22 cellular contexts compared by ENCODE assay signal in the genomic region with DNA sequence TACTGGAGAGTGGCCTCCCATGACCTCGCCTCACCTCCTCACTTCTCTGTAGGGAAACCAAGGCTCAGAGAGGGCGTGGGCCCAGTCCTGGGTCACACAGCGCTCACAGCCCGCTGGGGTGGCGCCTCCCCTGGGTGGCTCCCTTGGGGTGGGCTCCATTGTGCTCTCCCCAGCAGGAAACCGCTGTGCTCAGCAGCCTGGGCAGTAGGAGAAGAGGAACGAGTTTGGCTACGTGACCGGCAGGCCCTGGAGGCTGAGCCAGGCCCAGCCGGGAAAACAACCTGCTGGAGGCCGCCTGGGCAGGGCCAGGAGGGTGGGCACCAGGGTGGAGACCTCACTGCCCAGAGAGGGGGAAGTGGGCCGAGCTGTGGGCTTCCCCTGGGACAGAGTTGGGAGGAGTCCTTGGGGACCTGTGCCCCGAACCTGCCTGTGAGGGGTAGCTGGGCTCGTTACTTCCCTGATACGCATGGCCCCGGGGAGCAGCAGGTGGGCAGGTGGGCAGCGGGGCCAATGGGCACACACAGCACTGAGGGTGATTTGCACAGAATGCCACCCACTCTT. TPM values are rescaled to one million over a fixed set of nuclear protein-coding genes. Genes with fewer than 3 reads are reported as not detected.
DNase-seq lines count a peak whose midpoint lies in the region; ATAC-seq and TF ChIP-seq lines count a peak whose summit lies in the region.
"Had no signal": no experiment of that assay in that cellular context is flagged by ENCODE, and none has a peak within 500 bp of the region (broad histone marks: within the 10 kb centered on the region; RNA-seq: fewer than 3 reads in every experiment).

No MANE protein-coding gene starts in this region.

- H2BK5ac ChIP-seq in IMR-90 (ENCODE audit: low read depth, low read length, poor library complexity, severe bottlenecking) (peak overlapping the region; percentile 60), neuronal stem cell (ENCODE audit: low read length) (peak overlapping the region; percentile 85)

- TF ChIP-seq POLR2A in IMR-90 (IDR thresholded peaks at IDR 0.05; ENCODE audit: low read depth, low read length) (no peak), spleen (IDR thresholded peaks at IDR 0.05) (no peak)

- H4K91ac ChIP-seq in IMR-90 (ENCODE audit: insufficient read depth, low read depth, low read length) (no peak overlapping the region; the same call in 1 of the 2 replicates), neuronal stem cell (ENCODE audit: low read depth, low read length, poor library complexity) (no peak overlapping the region)

- no peak for TF ChIP-seq CTCF in AG04450 (IDR thresholded peaks at IDR 0.05; ENCODE audit: low read depth, low read length)
- no peak for TF ChIP-seq CTCF in IMR-90 (conservative IDR thresholded peaks at IDR 0.05; ENCODE audit: low read depth, low read length)
- no peak for TF ChIP-seq CTCF in endodermal cell (conservative IDR thresholded peaks at IDR 0.05)
- no peak for TF ChIP-seq CTCF in spleen (IDR thresholded peaks at IDR 0.05 in 8 of 11, conservative IDR thresholded peaks at IDR 0.05 in 3 of 11)

- BruUV-seq in IMR-90 (replicated peaks; lab: Mats Ljungman, UMichigan) = no TSS peak

- H2AFZ ChIP-seq in IMR-90 (replicated peaks; ENCODE audit: low read length, poor library complexity) (peak overlapping the region; percentile 56), neuronal stem cell (ENCODE audit: low read length) (no peak overlapping the region)
- H2AFZ ChIP-seq: hepatocyte had no signal

- no peaks in the 10 kb centered on the region for H3K9me3 ChIP-seq in AG04450 (ENCODE audit: control insufficient read depth, insufficient read depth, low read length)
- no peaks in the 10 kb centered on the region for H3K9me3 ChIP-seq in IMR-90 (ENCODE audit: control insufficient read depth, insufficient read depth, low read length)
- H3K9me3 ChIP-seq in endodermal cell (ENCODE audit: control insufficient read depth, low read length) = no peaks in the 10 kb centered on the region
- H3K9me3 ChIP-seq in neuronal stem cell (replicated peaks in 1 of 2; ENCODE audit: control insufficient read depth in 2 of 2, insufficient read depth in 1 of 2, low read depth in 1 of 2, low read length in 2 of 2) = no peaks in the 10 kb centered on the region
- H3K9me3 ChIP-seq in spleen = no peaks in the 10 kb centered on the region
- H3K9me3 ChIP-seq: HAP-1, MG63, SJCRH30, tibial nerve had no signal

- H3K4ac ChIP-seq in IMR-90 (ENCODE audit: low read depth, low read length) (peak overlapping the region; percentile 43; the same call in 1 of the 2 replicates), neuronal stem cell (ENCODE audit: low read length) (no peak overlapping the region)

- H3K27ac ChIP-seq in AG04450 (ENCODE audit: low read depth, low read length) (peak overlapping the region; percentile 21), IMR-90 (ENCODE audit: insufficient read depth, low read length) (no peak overlapping the region), endodermal cell (ENCODE audit: low read depth, low read length) (no peak overlapping the region), neuronal stem cell (replicated peaks; ENCODE audit: low read length) (no peak overlapping the region), spleen (no peak overlapping the region)
- H3K27ac ChIP-seq: hepatocyte, SJCRH30, tibial nerve had no signal

- H3K36me3 ChIP-seq in IMR-90 (ENCODE audit: control insufficient read depth, insufficient read depth, low read length) (no peaks in the 10 kb centered on the region), endodermal cell (ENCODE audit: control insufficient read depth, insufficient read depth, low read length) (no peaks in the 10 kb centered on the region), neuronal stem cell (replicated peaks in 1 of 2; ENCODE audit: control insufficient read depth in 2 of 2, insufficient read depth in 2 of 2, low read length in 2 of 2) (no peaks in the 10 kb centered on the region), spleen (no peaks in the 10 kb centered on the region)
- H3K36me3 ChIP-seq: HAP-1, MG63, SJCRH30, tibial nerve had no signal

- H4K8ac ChIP-seq in IMR-90 (ENCODE audit: low read depth in 2 of 2, low read length in 2 of 2) = peak overlapping the region in 1 of 2 experiments; percentile 22; a peak in 1 of 4 replicates
- H4K8ac ChIP-seq in neuronal stem cell (ENCODE audit: low read depth, low read length) = no peak overlapping the region

- H3K79me1 ChIP-seq in IMR-90 (ENCODE audit: low read depth in 1 of 2, low read length in 2 of 2) (no peaks in the 10 kb centered on the region), neuronal stem cell (ENCODE audit: low read depth, low read length) (no peaks in the 10 kb centered on the region)

- H3K4me1 Mint-ChIP-seq in endodermal cell = peaks cover 6% of the 10 kb centered on the region
- H3K4me1 Mint-ChIP-seq in natural killer cell treated with Interleukin-12 subunit alpha and Interleukin-12 subunit beta and Interleukin-15 and Interleukin-18, amount 100 ng/mL, for 72 hours (ENCODE audit: low read depth in 2 of 2) = peaks cover 0 to 2% of the 10 kb centered on the region in 2 donors
- H3K4me1 Mint-ChIP-seq: activated CD4-positive, alpha-beta T cell treated with anti-CD3 and anti-CD28 coated beads, Interleukin-2, amount 10 ng/mL, durations not matched to agents 24 days and 14 days had no signal

- H3K9me1 ChIP-seq in IMR-90 (ENCODE audit: insufficient read depth, low read length) = no peaks in the 10 kb centered on the region

- peak overlapping the region; percentile 87 for H2AK9ac ChIP-seq in IMR-90 (replicated peaks; ENCODE audit: low read depth, low read length, poor library complexity)

- H3K14ac ChIP-seq in IMR-90 (replicated peaks; ENCODE audit: low read depth, low read length) (no peak overlapping the region), neuronal stem cell (ENCODE audit: low read length) (peak overlapping the region; percentile 84)

- H2AK5ac ChIP-seq in IMR-90 (ENCODE audit: low read depth, low read length) (peak overlapping the region; percentile 20; the same call in 1 of the 2 replicates), neuronal stem cell (ENCODE audit: low read depth, low read length) (peak overlapping the region; percentile 99)

- POLR2A ChIA-PET in AG04450 (lab: Yijun Ruan, JAX) (no interaction called here), IMR-90 (lab: Charles Lee; ENCODE audit: unreplicated experiment) (no interaction called here)

- H3K36me3 Mint-ChIP-seq in endodermal cell (ENCODE audit: low read depth) = no peaks in the 10 kb centered on the region
- H3K36me3 Mint-ChIP-seq in natural killer cell treated with Interleukin-12 subunit alpha and Interleukin-12 subunit beta and Interleukin-15 and Interleukin-18, amount 100 ng/mL, for 72 hours = no peaks in the 10 kb centered on the region

- H2BK12ac ChIP-seq in neuronal stem cell (ENCODE audit: low read length) = peak overlapping the region; percentile 99

- no peak for ATAC-seq in IMR-90 (ENCODE audit: low read depth)
- no peak for ATAC-seq in GM21528 (IDR thresholded peaks at IDR 0.05; ENCODE audit: low FRiP score, unreplicated experiment)
- ATAC-seq in GM19351 (IDR thresholded peaks at IDR 0.05; ENCODE audit: unreplicated experiment) = no peak
- no peak for ATAC-seq in natural killer cell treated with Interleukin-12 subunit alpha and Interleukin-12 subunit beta and Interleukin-15 and Interleukin-18, amount 100 ng/mL, for 72 hours

- H3K56ac ChIP-seq in IMR-90 (ENCODE audit: extremely low read depth, insufficient read depth, low read length) = no peak overlapping the region

- in situ Hi-C loops in IMR-90 (cut with MboI; ENCODE audit: low sequenced_read_pairs) = no loop called here

- no peaks in the 10 kb centered on the region for H3K27me3 Mint-ChIP-seq in endodermal cell (ENCODE audit: insufficient read depth)
- peaks cover 7 to 13% of the 10 kb centered on the region in 2 donors for H3K27me3 Mint-ChIP-seq in natural killer cell treated with Interleukin-12 subunit alpha and Interleukin-12 subunit beta and Interleukin-15 and Interleukin-18, amount 100 ng/mL, for 72 hours

- H3K23ac ChIP-seq in IMR-90 (ENCODE audit: low read depth, low read length) (no peak overlapping the region), neuronal stem cell (ENCODE audit: low read depth, low read length, poor library complexity) (peak overlapping the region; percentile 68)

- no peak overlapping the region; the same call in 2 of the 3 replicates for H2BK15ac ChIP-seq in IMR-90 (ENCODE audit: low read depth, low read length)
- H2BK15ac ChIP-seq in neuronal stem cell (ENCODE audit: low read length) = peak overlapping the region; percentile 90

- H3K9ac ChIP-seq in IMR-90 (ENCODE audit: low read depth, low read length) = no peak overlapping the region
- no peak overlapping the region for H3K9ac ChIP-seq in endodermal cell (ENCODE audit: extremely low read depth, low read length, poor library complexity, severe bottlenecking)
- peak overlapping the region; percentile 36 for H3K9ac ChIP-seq in neuronal stem cell (ENCODE audit: low read depth, low read length, poor library complexity)

- H4K20me1 ChIP-seq in IMR-90 (ENCODE audit: insufficient read depth, low read length) = no peaks in the 10 kb centered on the region

- H2BK120ac ChIP-seq in IMR-90 (ENCODE audit: low read depth, low read length) (peak overlapping the region; percentile 61), neuronal stem cell (ENCODE audit: low read depth, low read length) (peak overlapping the region; percentile 56)

- H3K4me3 ChIP-seq in AG04450 (ENCODE audit: low read depth, low read length) (no peak overlapping the region), IMR-90 (ENCODE audit: insufficient read depth, low read depth, low read length) (no peak overlapping the region), endodermal cell (ENCODE audit: low read length) (no peak overlapping the region), neuronal stem cell (ENCODE audit: low read length in 2 of 2) (no peak overlapping the region), spleen (no peak overlapping the region)
- H3K4me3 ChIP-seq: HAP-1, hepatocyte, lung, MG63, SJCRH30, tibial nerve had no signal

- DNase-seq in AG04450 (ENCODE audit: low read depth, low spot score) = no peak
- DNase-seq in IMR-90 = no peak
- DNase-seq in endodermal cell = peak; percentile 44
- DNase-seq in neuronal stem cell (ENCODE audit: low spot score) = no peak
- no peak for DNase-seq in spleen
- no peak for DNase-seq in natural killer cell treated with Interleukin-12 subunit alpha and Interleukin-12 subunit beta and Interleukin-15 and Interleukin-18, amount 100 ng/mL, for 72 hours (ENCODE audit: low spot score)
- DNase-seq: activated CD4-positive, alpha-beta T cell treated with anti-CD3 and anti-CD28 coated beads, Interleukin-2, amount 10 ng/mL, durations not matched to agents 24 days and 14 days; NCI-H1436 treated with DMSO at 0.1 percent for 48 hours; occipital lobe; SJCRH30; stimulated activated CD4-positive, alpha-beta T cell treated with anti-CD3 and anti-CD28 coated beads, Interleukin-1b, Interleukin-23, amount 100 ng/mL, for 48 hours; stimulated activated naive CD4-positive, alpha-beta T cell treated with Interleukin-2 at 50 U/mL for 16 hours had no signal

- intact Hi-C loops in IMR-90 (cut with micrococcal nuclease) (no loop called here), spleen (cut with DNase I; ENCODE audit: low total_unique reads) (no loop called here)

- no peak for TF ChIP-seq RAD21 in IMR-90 (IDR thresholded peaks at IDR 0.05; ENCODE audit: low read length)

- CTCF ChIA-PET in AG04450 (lab: Charles Lee) (no interaction called here), IMR-90 (lab: Yijun Ruan, JAX) (no interaction called here)

- H3K4me1 ChIP-seq in IMR-90 (ENCODE audit: control insufficient read depth, insufficient read depth, low read length) (peaks cover 5% of the 10 kb centered on the region; the same call in 1 of the 2 replicates), endodermal cell (ENCODE audit: control insufficient read depth, insufficient read depth, low read length) (peaks cover 6% of the 10 kb centered on the region), neuronal stem cell (ENCODE audit: control insufficient read depth in 2 of 2, insufficient read depth in 1 of 2, low read depth in 1 of 2, low read length in 2 of 2) (peaks cover 0 to 8% of the 10 kb centered on the region in 2 donors), spleen (peaks cover 0 to 15% (median 8%) of the 10 kb centered on the region in 6 donors)
- H3K4me1 ChIP-seq: HAP-1 had no signal

- H3K18ac ChIP-seq in IMR-90 (ENCODE audit: low read depth, low read length) (no peak overlapping the region), neuronal stem cell (ENCODE audit: low read length) (peak overlapping the region; percentile 92)

- H3K9me3 Mint-ChIP-seq in endodermal cell = no peaks in the 10 kb centered on the region
- no peaks in the 10 kb centered on the region for H3K9me3 Mint-ChIP-seq in natural killer cell treated with Interleukin-12 subunit alpha and Interleukin-12 subunit beta and Interleukin-15 and Interleukin-18, amount 100 ng/mL, for 72 hours
- H3K9me3 Mint-ChIP-seq: activated CD4-positive, alpha-beta T cell treated with anti-CD3 and anti-CD28 coated beads, Interleukin-2, amount 10 ng/mL, durations not matched to agents 24 days and 14 days; activated T-helper 2 cell treated with anti-CD3 and anti-CD28 coated beads, Interferon-gamma antibody, Interleukin-2, Interleukin-4, amounts not matched to agents 10 μg/mL and 5 μg/mL and 100 μg/mL, durations not matched to agents 14 hours and 24 hours and 36 hours had no signal

- H3K27me3 ChIP-seq in AG04450 (ENCODE audit: control insufficient read depth, insufficient read depth, low read length) = no peaks in the 10 kb centered on the region
- H3K27me3 ChIP-seq in IMR-90 (ENCODE audit: control insufficient read depth, insufficient read depth, low read length) = no peaks in the 10 kb centered on the region; the same call in 1 of the 2 replicates
- H3K27me3 ChIP-seq in endodermal cell (ENCODE audit: control insufficient read depth, insufficient read depth, low read length, poor library complexity, severe bottlenecking) = no peaks in the 10 kb centered on the region
- peaks cover 0 to 23% (median 0%) of the 10 kb centered on the region in 3 experiments for H3K27me3 ChIP-seq in neuronal stem cell (ENCODE audit: control insufficient read depth in 3 of 3, insufficient read depth in 3 of 3, low read depth in 1 of 3, low read length in 3 of 3)
- H3K27me3 ChIP-seq in spleen (replicated peaks in 1 of 7) = no peaks in the 10 kb centered on the region
- H3K27me3 ChIP-seq: hepatocyte, MG63, tibial nerve had no signal

- no peak overlapping the region for H3K4me2 ChIP-seq in IMR-90 (ENCODE audit: low read depth, low read length)
- H3K4me2 ChIP-seq in neuronal stem cell (ENCODE audit: insufficient read depth, low read length, poor library complexity, severe bottlenecking) = no peak overlapping the region
- H3K4me2 ChIP-seq: hepatocyte had no signal

- 88% methylated on average over 5 of the region's 17 CpGs; no CpG with 5 or more reads in 1 of the 2 experiments for WGBS in IMR-90 (ENCODE audit: extremely low coverage in 2 of 2, insufficient read length in 1 of 2), 2 experiments
- WGBS in endodermal cell (ENCODE audit: insufficient coverage in 1 of 2, insufficient read length in 1 of 2), 2 experiments = 89 to 93% methylated on average over 9 to 17 of the region's 17 CpGs
- no CpG with 5 or more reads among the region's 17 CpGs for WGBS in neuronal stem cell (ENCODE audit: extremely low coverage in 2 of 2, insufficient read length in 2 of 2, insufficient replicate concordance in 1 of 2), 2 donors
- 76 to 82% (median 77%) methylated on average over 14 to 17 of the region's 17 CpGs for WGBS in spleen, 5 donors

- H4K5ac ChIP-seq in IMR-90 (ENCODE audit: low read depth, low read length) = no peak overlapping the region; the same call in 1 of the 2 replicates

- H3K4me3 Mint-ChIP-seq in endodermal cell = no peak overlapping the region
- H3K4me3 Mint-ChIP-seq in natural killer cell treated with Interleukin-12 subunit alpha and Interleukin-12 subunit beta and Interleukin-15 and Interleukin-18, amount 100 ng/mL, for 72 hours = no peak overlapping the region
- H3K4me3 Mint-ChIP-seq: activated CD4-positive, alpha-beta T cell treated with anti-CD3 and anti-CD28 coated beads, Interleukin-2, amount 10 ng/mL, durations not matched to agents 24 days and 14 days had no signal

- peak overlapping the region; percentile 42; the same call in 1 of the 2 replicates for H2BK20ac ChIP-seq in IMR-90 (ENCODE audit: low read depth, low read length)

- H3K27ac Mint-ChIP-seq in endodermal cell = no peak overlapping the region
- H3K27ac Mint-ChIP-seq in natural killer cell treated with Interleukin-12 subunit alpha and Interleukin-12 subunit beta and Interleukin-15 and Interleukin-18, amount 100 ng/mL, for 72 hours = no peak overlapping the region
- H3K27ac Mint-ChIP-seq: activated CD4-positive, alpha-beta T cell treated with anti-CD3 and anti-CD28 coated beads, Interleukin-2, amount 10 ng/mL, durations not matched to agents 24 days and 14 days; activated T-helper 2 cell treated with anti-CD3 and anti-CD28 coated beads, Interferon-gamma antibody, Interleukin-2, Interleukin-4, amounts not matched to agents 10 μg/mL and 5 μg/mL and 100 μg/mL, durations not matched to agents 14 hours and 24 hours and 36 hours had no signal

- dilution Hi-C loops in IMR-90 (cut with HindIII; ENCODE audit: low sequenced_read_pairs, unreplicated experiment) = no loop called here

RNA-seq across cellular contexts. Expression of a gene that starts 15.0 kb away (rescaled TPM):
- 0.20 and 0.32 TPM in 2 replicates for polyA plus RNA-seq in AG04450 (2011; rRNA removed)
- polyA minus RNA-seq in AG04450 (2011; rRNA and poly(A)+ RNA removed) = 0.22 and 0.64 TPM in 2 replicates
- total RNA-seq in IMR-90 (2012; rRNA removed) = 0.18 and 0.28 TPM in 2 replicates
- polyA plus RNA-seq in IMR-90 (2012; rRNA removed) = 0.56 and 1.0 TPM in 2 replicates
- polyA plus RNA-seq in IMR-90 (2012; cell fraction: cytosol; rRNA removed) = 0.57 and 1.4 TPM in 2 replicates
- 0.32 and 0.89 TPM in 2 replicates for polyA plus RNA-seq in IMR-90 (2012; cell fraction: nucleus; rRNA removed; ENCODE audit: low replicate concordance)
- total RNA-seq in endodermal cell = 1 to 10 TPM in 1 of 2 donors, under 1 TPM in 1; 0.66 to 2.5 TPM
- 3.7 TPM for polyA plus RNA-seq in endodermal cell (2013, experiment 1 of 2)
- polyA plus RNA-seq in endodermal cell (2013, experiment 2 of 2) = 2.4 TPM
- 8.9 TPM for polyA plus RNA-seq in neuronal stem cell (2013, experiment 1 of 2)
- polyA plus RNA-seq in neuronal stem cell (2013, experiment 2 of 2) = 9.1 TPM
- under 1 TPM in 1 of 7 donors, not detected in 6; 0.47 TPM for total RNA-seq in spleen
- under 1 TPM in 1 of 3 donors, not detected in 2; 0.11 TPM for polyA plus RNA-seq in spleen
- total RNA-seq in natural killer cell treated with Interleukin-12 subunit alpha and Interleukin-12 subunit beta and Interleukin-15 and Interleukin-18, amount 100 ng/mL, for 72 hours = not detected
- total RNA-seq: dermis blood vessel endothelial cell, lung, SJCRH30, tibial nerve had no signal
- polyA plus RNA-seq: lung had no signal

RNA-seq across cellular contexts. Expression of a gene that starts 44.8 kb away (rescaled TPM):
- 0.17 and 0.21 TPM in 2 replicates for polyA plus RNA-seq in AG04450 (2011; rRNA removed)
- not detected in 2 replicates for polyA minus RNA-seq in AG04450 (2011; rRNA and poly(A)+ RNA removed)
- total RNA-seq in IMR-90 (2012; rRNA removed) = not detected in 2 replicates
- 0.09 and 0.11 TPM in 2 replicates for polyA plus RNA-seq in IMR-90 (2012; rRNA removed)
- 0.14 and 0.41 TPM in 2 replicates for polyA plus RNA-seq in IMR-90 (2012; cell fraction: cytosol; rRNA removed)
- 0.70 and 0.76 TPM in 2 replicates for polyA plus RNA-seq in IMR-90 (2012; cell fraction: nucleus; rRNA removed; ENCODE audit: low replicate concordance)
- total RNA-seq in endodermal cell = 1 to 10 TPM; 3.6 to 3.7 TPM
- 3.4 TPM for polyA plus RNA-seq in endodermal cell (2013, experiment 1 of 2)
- 2.0 TPM for polyA plus RNA-seq in endodermal cell (2013, experiment 2 of 2)
- 2.9 TPM for polyA plus RNA-seq in neuronal stem cell (2013, experiment 1 of 2)
- polyA plus RNA-seq in neuronal stem cell (2013, experiment 2 of 2) = 2.7 TPM
- under 1 TPM in 1 of 7 donors, not detected in 6; 0.13 TPM for total RNA-seq in spleen
- polyA plus RNA-seq in spleen = under 1 TPM; 0.04 to 0.10 (median 0.06) TPM
- not detected for total RNA-seq in natural killer cell treated with Interleukin-12 subunit alpha and Interleukin-12 subunit beta and Interleukin-15 and Interleukin-18, amount 100 ng/mL, for 72 hours
- total RNA-seq: activated CD4-positive, alpha-beta T cell treated with anti-CD3 and anti-CD28 coated beads, Interleukin-2, amount 10 ng/mL, durations not matched to agents 24 days and 14 days; activated T-helper 2 cell treated with anti-CD3 and anti-CD28 coated beads, Interferon-gamma antibody, Interleukin-2, Interleukin-4, amounts not matched to agents 10 μg/mL and 5 μg/mL and 100 μg/mL, durations not matched to agents 14 hours and 24 hours and 36 hours; SJCRH30; T-helper 1 cell treated with Interleukin-12 subunit alpha and Interleukin-12 subunit beta and Interleukin-4 antibody, amounts not matched to agents 30 ng/mL and 1 ng/mL, for 36 hours had no signal
